ENCODE assay signal across 12 cellular contexts in genomic region chr2:208366215-208367132, GRCh38. TPM values are rescaled to one million over a fixed set of nuclear protein-coding genes. Genes with fewer than 3 reads are reported as not detected.
DNase-seq lines count a peak whose midpoint lies in the region; ATAC-seq and FAIRE-seq lines count a peak whose summit lies in the region.
"Had no signal": no experiment of that assay in that cellular context is flagged by ENCODE, and none has a peak within 500 bp of the region (broad histone marks: within the 10 kb centered on the region; RNA-seq: fewer than 3 reads in every experiment).

No MANE protein-coding gene starts in this region.

- H3K4me3 Mint-ChIP-seq in naive B cell = peak overlapping the region; percentile 71 to 87 (median 80)

- 70 to 93% (median 79%) methylated on average over 4 of the region's 4 CpGs for WGBS in small intestine, 3 donors

- DNase-seq in naive B cell (peak; percentile 57), SHP77 (lab: John Stamatoyannopoulos, UW) (no peak), small intestine (no peak), MG63 (no peak)
- DNase-seq: activated CD4-positive, alpha-beta T cell treated with anti-CD3 and anti-CD28 coated beads, Interleukin-2, amount 50 U/mL, for 4 hours; adrenal gland; NCI-H1694 had no signal

- peaks cover 9 to 19% (median 11%) of the 10 kb centered on the region in 3 donors for H3K4me1 Mint-ChIP-seq in naive B cell

- H3K36me3 ChIP-seq in small intestine (ENCODE audit: control insufficient read depth in 2 of 2, insufficient read depth in 2 of 2, low read length in 2 of 2) = no peaks in the 10 kb centered on the region
- no peaks in the 10 kb centered on the region for H3K36me3 ChIP-seq in MG63
- H3K36me3 ChIP-seq: adrenal gland had no signal

- H3K9me3 Mint-ChIP-seq in naive B cell = peaks cover 0 to 11% (median 1%) of the 10 kb centered on the region in 7 donors

- ATAC-seq in GM18907 (IDR thresholded peaks at IDR 0.05; ENCODE audit: unreplicated experiment) (peak; percentile 68), GM21825 (IDR thresholded peaks at IDR 0.05; ENCODE audit: unreplicated experiment) (peak; percentile 54), HG03442 (IDR thresholded peaks at IDR 0.05; ENCODE audit: unreplicated experiment) (peak; percentile 63), naive B cell (ENCODE audit: low read depth in 2 of 2) (peak; percentile 88 to 89), HG03457 (IDR thresholded peaks at IDR 0.05; ENCODE audit: unreplicated experiment) (no peak)
- ATAC-seq: Right ventricle myocardium inferior had no signal

- no peaks in the 10 kb centered on the region for H3K4me1 ChIP-seq in small intestine (ENCODE audit: control insufficient read depth in 2 of 2, insufficient read depth in 1 of 2, low read depth in 1 of 2, low read length in 1 of 2)
- H3K4me1 ChIP-seq: adrenal gland had no signal

- H3K27me3 ChIP-seq in small intestine (ENCODE audit: control insufficient read depth in 2 of 2, insufficient read depth in 2 of 2, low read length in 2 of 2) (no peaks in the 10 kb centered on the region), MG63 (no peaks in the 10 kb centered on the region)
- H3K27me3 ChIP-seq: adrenal gland had no signal

- peaks cover 0 to 7% of the 10 kb centered on the region in 2 donors for H3K36me3 Mint-ChIP-seq in naive B cell

- no peak for FAIRE-seq in small intestine (lab: Jason Lieb, UNC)

- H3K4me3 ChIP-seq in small intestine (ENCODE audit: low read depth in 1 of 2, low read length in 2 of 2) (no peak overlapping the region), MG63 (no peak overlapping the region)
- H3K4me3 ChIP-seq: adrenal gland had no signal

- H3K27me3 Mint-ChIP-seq in naive B cell = no peaks in the 10 kb centered on the region

- no peaks in the 10 kb centered on the region for H3K9me3 ChIP-seq in small intestine (ENCODE audit: control insufficient read depth, low read depth)
- H3K9me3 ChIP-seq in MG63 = peaks cover 6% of the 10 kb centered on the region; the same call in 1 of the 2 replicates

- H3K27ac ChIP-seq in small intestine (ENCODE audit: low read depth in 1 of 2, low read length in 1 of 2) = no peak overlapping the region
- H3K27ac ChIP-seq: adrenal gland had no signal

- peak overlapping the region; percentile 86 to 97 (median 92) for H3K27ac Mint-ChIP-seq in naive B cell

RNA-seq across cellular contexts. Expression of gene PTH2R, which starts 40.1 kb away (rescaled TPM):
- polyA plus RNA-seq in naive B cell (ENCODE audit: low read depth in 6 of 6) (under 1 TPM in 4 of 6 donors, not detected in 2; 0.09 to 0.42 (median 0.23) TPM), small intestine (under 1 TPM in 1 of 3 donors, not detected in 2; 0.04 TPM)
- not detected in 2 replicates for total RNA-seq in MG63 (2014; rRNA removed; shearing (Covaris generic); ENCODE audit: low replicate concordance)
- total RNA-seq: Right ventricle myocardium inferior had no signal
